Comparison of ENCODE assay signal across 8 cellular contexts in genomic region chr6:153231048-153231635, GRCh38.
DNase-seq lines count a peak whose midpoint lies in the region; ATAC-seq, FAIRE-seq and TF ChIP-seq lines count a peak whose summit lies in the region.

No MANE protein-coding gene starts in this region.

- no peak overlapping the region for H3K27ac Mint-ChIP-seq in nephron progenitor cell

- 16% methylated on average over 12 of the region's 12 CpGs for WGBS in esophagus muscularis mucosa

- FAIRE-seq in HTR-8/SVneo (lab: Jason Lieb, UNC): peak; percentile 80

- no peaks in the 10 kb centered on the region for H3K36me3 ChIP-seq in esophagus muscularis mucosa

- no peak overlapping the region for H3K4me3 ChIP-seq in esophagus muscularis mucosa

- no peak for TF ChIP-seq POLR2A in esophagus muscularis mucosa (IDR thresholded peaks at IDR 0.05; ENCODE audit: low read depth)

- intact Hi-C loops in esophagus muscularis mucosa (cut with DNase I): loop anchor here (5.0 kb wide), 1 partner anchor 716 kb away; no protein-coding TSS in a partner anchor

- H3K9me3 Mint-ChIP-seq in nephron progenitor cell: no peaks in the 10 kb centered on the region

- peaks cover 4% of the 10 kb centered on the region for H3K27me3 Mint-ChIP-seq in nephron progenitor cell (ENCODE audit: low read depth, poor library complexity)

- DNase-seq in stimulated activated CD4-positive, alpha-beta T cell treated with anti-CD3 and anti-CD28 coated beads, Interleukin-12 subunit alpha, Interleukin-12 subunit beta, amount 100 ng/mL, for 4 hours: peak; percentile 8
- no peak for DNase-seq in stimulated activated CD4-positive, alpha-beta T cell treated with anti-CD3 and anti-CD28 coated beads, Interleukin-4, amount 100 ng/mL, for 24 hours
- DNase-seq in HTR-8/SVneo (ENCODE audit: insufficient read length, low spot score) (peak; percentile 32), SKM-1 treated with dmso at 0.1 percent for 144 hours (lab: John Stamatoyannopoulos, UW; ENCODE audit: unreplicated experiment) (peak; percentile 31), esophagus muscularis mucosa (ENCODE audit: extremely low spot score) (no peak), nephron progenitor cell (peak; percentile 81)

- no peaks in the 10 kb centered on the region for H3K4me1 ChIP-seq in esophagus muscularis mucosa

- H3K27me3 ChIP-seq in esophagus muscularis mucosa: no peaks in the 10 kb centered on the region

- H3K27ac ChIP-seq in esophagus muscularis mucosa (replicated peaks in 1 of 4): no peak overlapping the region

- H3K36me3 Mint-ChIP-seq in nephron progenitor cell (ENCODE audit: low read depth): no peaks in the 10 kb centered on the region

- no peaks in the 10 kb centered on the region for H3K9me3 ChIP-seq in esophagus muscularis mucosa

- no peaks in the 10 kb centered on the region for H3K4me1 Mint-ChIP-seq in nephron progenitor cell

- H3K4me3 Mint-ChIP-seq in nephron progenitor cell: no peak overlapping the region

- TF ChIP-seq CTCF in esophagus muscularis mucosa (IDR thresholded peaks at IDR 0.05): peak; percentile 49 to 68 (median 59)
- peak; percentile 99 for TF ChIP-seq CTCF in nephron progenitor cell (IDR thresholded peaks at IDR 0.05)

- no peak for TF ChIP-seq EP300 in esophagus muscularis mucosa (IDR thresholded peaks at IDR 0.05)

- ATAC-seq in HG03135 (IDR thresholded peaks at IDR 0.05; ENCODE audit: unreplicated experiment) (no peak), HG02981 (IDR thresholded peaks at IDR 0.05; ENCODE audit: unreplicated experiment) (no peak)

Comparison
In these comparisons a context has a peak if more than half of its experiments do, and no peak if none do; other contexts are left out.
1. DNase-seq: peak in stimulated activated CD4-positive, alpha-beta T cell treated with anti-CD3 and anti-CD28 coated beads, Interleukin-12 subunit alpha, Interleukin-12 subunit beta, amount 100 ng/mL, for 4 hours (single experiment), HTR-8/SVneo (single experiment), SKM-1 treated with dmso at 0.1 percent for 144 hours (single experiment) and nephron progenitor cell (single experiment); none in stimulated activated CD4-positive, alpha-beta T cell treated with anti-CD3 and anti-CD28 coated beads, Interleukin-4, amount 100 ng/mL, for 24 hours (single experiment) and esophagus muscularis mucosa (single experiment).